22 cellular contexts compared by ENCODE assay signal in genomic region chr17:57112994-57113393, GRCh38. TPM values are rescaled to one million over a fixed set of nuclear protein-coding genes. Genes with fewer than 3 reads are reported as not detected.
DNase-seq lines count a peak whose midpoint lies in the region; ATAC-seq and TF ChIP-seq lines count a peak whose summit lies in the region.
"Had no signal": no experiment of that assay in that cellular context is flagged by ENCODE, and none has a peak within 500 bp of the region (broad histone marks: within the 10 kb centered on the region; RNA-seq: fewer than 3 reads in every experiment).

No MANE protein-coding gene starts in this region.

- no peaks in the 10 kb centered on the region for H3K79me1 ChIP-seq in trophoblast cell (ENCODE audit: low read length)

- no peak overlapping the region for H3K14ac ChIP-seq in trophoblast cell (ENCODE audit: low read length)

- no peak overlapping the region for H2AFZ ChIP-seq in trophoblast cell (ENCODE audit: insufficient read depth, low read length, poor library complexity)

- POLR2A ChIA-PET in A673 (lab: Charles Lee; ENCODE audit: low non-redundant PET), result no interaction called here
- POLR2A ChIA-PET in HEK293 (lab: Yijun Ruan, JAX), result no interaction called here
- POLR2A ChIA-PET in WTC11 (lab: Charles Lee), result no interaction called here

- intact Hi-C loops in A673 (cut with micrococcal nuclease; ENCODE audit: unreplicated experiment) (no loop called here), sciatic nerve (cut with DNase I) (no loop called here)

- H3K27ac Mint-ChIP-seq in WTC11, result 0 out of 2 replicates have a peak overlapping the region, but pooled peaks have one; percentile 57

- no peak overlapping the region for H2BK12ac ChIP-seq in trophoblast cell (ENCODE audit: low read length)

- H3K9me3 ChIP-seq in A673 (ENCODE audit: low read depth, low read length, poor library complexity, severe bottlenecking) (no peaks in the 10 kb centered on the region), HEK293 (ENCODE audit: control insufficient read depth, insufficient read depth, low read depth, low read length) (no peaks in the 10 kb centered on the region), trophoblast cell (ENCODE audit: insufficient read depth, low read depth, low read length) (no peaks in the 10 kb centered on the region)
- H3K9me3 ChIP-seq: A549, BE2C, SJSA1 had no signal

- no peaks in the 10 kb centered on the region for H3K79me2 ChIP-seq in trophoblast cell (ENCODE audit: control insufficient read depth, insufficient read depth, low read length, poor library complexity)

- no peak overlapping the region for H2AK5ac ChIP-seq in trophoblast cell (ENCODE audit: low read length)

- H3K36me3 Mint-ChIP-seq in WTC11, result peaks cover 63% of the 10 kb centered on the region

- no peak overlapping the region for H4K8ac ChIP-seq in trophoblast cell (ENCODE audit: low read depth, low read length)

- H4K91ac ChIP-seq in trophoblast cell (ENCODE audit: low read depth, low read length), result no peak overlapping the region

- H3K9me3 Mint-ChIP-seq in WTC11, result no peaks in the 10 kb centered on the region

- no peaks in the 10 kb centered on the region for H3K27me3 ChIP-seq in A673 (replicated peaks; ENCODE audit: insufficient read depth, low read depth, low read length, poor library complexity)
- no peaks in the 10 kb centered on the region for H3K27me3 ChIP-seq in trophoblast cell (ENCODE audit: insufficient read depth, low read length)
- H3K27me3 ChIP-seq: BE2C, SJSA1 had no signal

- H3K18ac ChIP-seq in trophoblast cell (ENCODE audit: low read length), result no peak overlapping the region

- H2BK5ac ChIP-seq in trophoblast cell (ENCODE audit: low read depth, low read length, poor library complexity), result no peak overlapping the region

- H3K4ac ChIP-seq in trophoblast cell (ENCODE audit: low read depth, low read length), result no peak overlapping the region

- H3K27ac ChIP-seq in A673 (ENCODE audit: low read depth, low read length, poor library complexity, severe bottlenecking) (no peak overlapping the region), HEK293 (ENCODE audit: extremely low read depth, low read depth, low read length) (no peak overlapping the region), trophoblast cell (ENCODE audit: low read depth, low read length) (no peak overlapping the region)
- H3K27ac ChIP-seq: A549, SJSA1 had no signal

- no peak overlapping the region for H3K23ac ChIP-seq in trophoblast cell (ENCODE audit: low read length)

- peaks cover 8% of the 10 kb centered on the region for H3K36me3 ChIP-seq in A673 (ENCODE audit: insufficient read depth, low read length, poor library complexity, severe bottlenecking)
- H3K36me3 ChIP-seq in HEK293 (ENCODE audit: control insufficient read depth in 2 of 2, insufficient read depth in 1 of 2, low read length in 2 of 2), result peaks cover 4 to 76% of the 10 kb centered on the region in 2 experiments; a peak in 2 of 3 replicates
- peaks cover 8 to 24% of the 10 kb centered on the region in 2 experiments for H3K36me3 ChIP-seq in trophoblast cell (ENCODE audit: control insufficient read depth in 1 of 2, insufficient read depth in 2 of 2, low read length in 2 of 2)

- no CpG with 5 or more reads among the region's 7 CpGs for WGBS in trophoblast cell (ENCODE audit: extremely low coverage, insufficient coverage, insufficient read length)

- H3K27me3 Mint-ChIP-seq in WTC11 (ENCODE audit: low read depth), result no peaks in the 10 kb centered on the region

- H2BK120ac ChIP-seq in trophoblast cell (ENCODE audit: insufficient read depth, low read length, poor library complexity), result no peak overlapping the region

- TF ChIP-seq CTCF in A673 (conservative IDR thresholded peaks at IDR 0.05; ENCODE audit: low read depth, low read length) (no peak), HEK293 (tag by site-specific recombination; IDR thresholded peaks at IDR 0.05) (no peak), WTC11 (IDR thresholded peaks at IDR 0.05) (no peak)

- H3K4me1 Mint-ChIP-seq in WTC11, result peaks cover 38% of the 10 kb centered on the region

- ATAC-seq in WTC11 (no peak), sciatic nerve (no peak), HG02759 (IDR thresholded peaks at IDR 0.05; ENCODE audit: unreplicated experiment) (no peak), GM19035 (IDR thresholded peaks at IDR 0.05; ENCODE audit: unreplicated experiment) (no peak)

- no peak overlapping the region for H3K4me3 Mint-ChIP-seq in WTC11

- no peak overlapping the region for H3K9ac ChIP-seq in trophoblast cell (ENCODE audit: low read length)

- H3K4me1 ChIP-seq in A673 (ENCODE audit: insufficient read depth, low read length, poor library complexity, severe bottlenecking), result peaks cover 13% of the 10 kb centered on the region
- peaks cover 5% of the 10 kb centered on the region; the same call in 1 of the 2 replicates for H3K4me1 ChIP-seq in HEK293 (ENCODE audit: control insufficient read depth, insufficient read depth, low read length)
- H3K4me1 ChIP-seq in trophoblast cell (ENCODE audit: control insufficient read depth in 1 of 2, insufficient read depth in 2 of 2, low read length in 2 of 2), result peaks cover 0 to 6% of the 10 kb centered on the region in 2 experiments

- peak overlapping the region; percentile 20 for H4K12ac ChIP-seq in trophoblast cell (ENCODE audit: low read depth, low read length)

- H3K4me2 ChIP-seq in trophoblast cell (ENCODE audit: low read length), result no peak overlapping the region
- H3K4me2 ChIP-seq: A549 had no signal

- BruUV-seq in A673 (replicated peaks; lab: Mats Ljungman, UMichigan), result no TSS peak

- CTCF ChIA-PET in A673 (lab: Charles Lee), result interaction anchor here (0.7 to 0.8 kb wide), 2 partner anchors 563 to 733 kb away, joined by 3 to 16 read pairs; no protein-coding TSS in a partner anchor
- CTCF ChIA-PET in HEK293 (lab: Yijun Ruan, JAX), result interaction anchor here (0.6 to 6.8 kb wide), 4 partner anchors 9 to 670 kb away, joined by 3 to 33 read pairs (median 5); no protein-coding TSS in a partner anchor
- CTCF ChIA-PET in WTC11 (lab: Charles Lee), result interaction anchor here (1.0 to 1.4 kb wide), 4 partner anchors 16 to 135 kb away, joined by 3 to 8 read pairs (median 4); partner anchors contain the start of gene SCPEP1

- DNase-seq in A673 (ENCODE audit: low spot score) (peak; percentile 53), WTC11 (ENCODE audit: low spot score) (no peak), trophoblast cell (no peak), NOMO-1 treated with DMSO at 0.1 percent for 48 hours (lab: John Stamatoyannopoulos, UW; ENCODE audit: unreplicated experiment) (no peak), sciatic nerve (ENCODE audit: low spot score) (no peak)
- DNase-seq: BE2C; COR-L47; DMS79; KBM-7; MM.1S; NCI-H1092; NCI-H1436 treated with DMSO at 0.1 percent for 48 hours; NCI-H1930; NCI-H2227 treated with DMSO at 0.1 percent for 48 hours; NCI-H510A; NCI-H748 treated with DMSO at 0.1 percent for 48 hours; NK-92 treated with Interleukin-12 subunit alpha and Interleukin-12 subunit beta, amount 100 ng/mL, for 24 hours had no signal

- H3K4me3 ChIP-seq in A673 (ENCODE audit: low read depth, low read length, poor library complexity, severe bottlenecking) (no peak overlapping the region), HEK293 (ENCODE audit: low read depth, low read length) (no peak overlapping the region), trophoblast cell (ENCODE audit: low read depth, low read length) (no peak overlapping the region)
- H3K4me3 ChIP-seq: A549, SJSA1 had no signal

TF ChIP-seq in HEK293, 187 proteins besides CTCF, POLR2A, EP300 and RAD21:
- TF ChIP-seq ZIC2 (tag by site-specific recombination; IDR thresholded peaks at IDR 0.05) (peak; percentile 88), KLF8 (tag by site-specific recombination; IDR thresholded peaks at IDR 0.05) (no peak)
TF ChIP-seq in HEK293: peak in this region for 1.

TF ChIP-seq in WTC11, 78 proteins besides CTCF, POLR2A, EP300 and RAD21:
- no peak for TF ChIP-seq ATF2 (CRISPR knock-in tag; IDR thresholded peaks at IDR 0.05; ENCODE audit: borderline replicate concordance, low read depth)
- TF ChIP-seq ZNF423 (CRISPR knock-in tag; IDR thresholded peaks at IDR 0.05), result 0 out of 2 replicates have a peak, but pooled peaks have one; percentile 22

RNA-seq across cellular contexts. Expression of gene AKAP1, which starts 27.9 kb away (rescaled TPM):
- total RNA-seq in A673 (2021), result 38.8 and 43.4 TPM in 2 replicates
- total RNA-seq in WTC11 (2021), result 55.9 to 74.5 TPM (median 56.2 TPM) in 3 replicates
- polyA plus RNA-seq in trophoblast cell (2013), result 8.6 and 9.2 TPM in 2 replicates
- 25.3 TPM for total RNA-seq in sciatic nerve
